9 cellular contexts compared by ENCODE assay signal in the genomic region with DNA sequence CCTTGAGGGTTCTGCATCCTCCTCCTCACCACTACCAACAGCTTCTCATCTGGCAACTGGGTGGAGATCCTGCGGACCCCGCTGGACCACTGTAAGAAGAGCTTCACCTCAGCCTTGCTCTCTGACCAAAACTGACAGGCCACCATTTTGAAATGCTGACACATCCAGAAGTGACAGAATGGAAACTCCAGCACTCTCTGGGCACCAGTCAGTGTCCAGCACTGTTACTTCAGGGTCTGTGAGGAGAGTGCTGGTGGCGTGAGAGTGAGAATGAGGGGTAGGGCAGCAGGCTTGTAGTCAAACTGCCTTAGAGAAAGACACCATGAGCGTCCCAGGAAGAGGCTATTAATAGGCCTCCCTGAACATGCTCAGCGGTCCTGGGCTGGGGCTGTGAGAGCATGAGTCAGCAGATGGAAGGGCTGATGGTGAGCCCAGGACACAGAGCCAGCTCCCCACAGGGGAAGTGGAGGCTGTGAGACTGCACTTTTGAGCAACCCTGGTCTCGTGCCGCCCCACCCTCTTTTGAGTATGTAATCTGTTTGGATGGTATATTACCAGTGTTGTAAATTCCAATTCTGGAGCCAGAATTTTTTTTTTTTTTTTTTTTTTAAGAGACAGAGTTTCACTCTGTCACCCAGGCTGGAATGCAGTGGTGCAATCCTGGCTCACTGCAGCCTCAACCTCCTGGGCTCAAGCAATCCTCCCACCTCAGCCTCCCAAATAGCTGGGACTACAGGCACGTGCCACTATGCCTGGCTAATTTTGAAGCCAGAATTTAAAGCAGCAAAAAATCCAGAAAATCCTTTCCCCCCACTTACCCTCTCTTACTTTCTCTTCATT. TPM values are rescaled to one million over a fixed set of nuclear protein-coding genes. Genes with fewer than 3 reads are reported as not detected.
DNase-seq lines count a peak whose midpoint lies in the region; ATAC-seq and TF ChIP-seq lines count a peak whose summit lies in the region.
"Had no signal": no experiment of that assay in that cellular context is flagged by ENCODE, and none has a peak within 500 bp of the region (broad histone marks: within the 10 kb centered on the region; RNA-seq: fewer than 3 reads in every experiment).

No MANE protein-coding gene starts in this region.

- H3K27me3 ChIP-seq in PC-9 (ENCODE audit: insufficient read depth, low read depth) = no peaks in the 10 kb centered on the region
- H3K27me3 ChIP-seq in neural progenitor cell = no peaks in the 10 kb centered on the region
- H3K27me3 ChIP-seq: vagina had no signal

- H3F3A ChIP-seq in PC-9 (ENCODE audit: insufficient read depth, low read depth) (peaks cover 29% of the 10 kb centered on the region; the same call in 1 of the 2 replicates), neural progenitor cell (ENCODE audit: low read depth) (peaks cover 5% of the 10 kb centered on the region)

- DNase-seq in EH (ENCODE audit: low read depth) (peak; percentile 99), PC-9 (peak; percentile 79 to 84), erythroblast (lab: John Stamatoyannopoulos, UW) (peak; percentile 97), neural progenitor cell (ENCODE audit: low spot score) (no peak), SHP77 treated with DMSO at 0.1 percent for 48 hours (lab: John Stamatoyannopoulos, UW) (no peak)

- no peak for TF ChIP-seq CTCF in PC-9 (conservative IDR thresholded peaks at IDR 0.05)
- TF ChIP-seq CTCF in neural progenitor cell (IDR thresholded peaks at IDR 0.05) = no peak

- ATAC-seq in GM18519 (IDR thresholded peaks at IDR 0.05; ENCODE audit: low FRiP score, unreplicated experiment) = no peak
- ATAC-seq in GM21825 (IDR thresholded peaks at IDR 0.05; ENCODE audit: unreplicated experiment) = no peak
- no peak for ATAC-seq in HG02840 (IDR thresholded peaks at IDR 0.05; ENCODE audit: low FRiP score, unreplicated experiment)

- no peaks in the 10 kb centered on the region for H3K79me2 ChIP-seq in PC-9 (ENCODE audit: low read depth)
- H3K79me2 ChIP-seq in neural progenitor cell (ENCODE audit: low read depth) = no peaks in the 10 kb centered on the region

- peak overlapping the region; percentile 46 for H3K27ac Mint-ChIP-seq in neural progenitor cell

- H3K4me3 Mint-ChIP-seq in neural progenitor cell = no peak overlapping the region

- TSS peak; percentile 82 for BruUV-seq in PC-9 (replicated peaks; lab: Mats Ljungman, UMichigan)

- H3K27ac ChIP-seq in PC-9 (peak overlapping the region; percentile 71), neural progenitor cell (no peak overlapping the region)
- H3K27ac ChIP-seq: vagina had no signal

- H2AFZ ChIP-seq in PC-9 = peak overlapping the region; percentile 61; the same call in 1 of the 2 replicates
- H2AFZ ChIP-seq in neural progenitor cell (replicated peaks) = no peak overlapping the region

- no peaks in the 10 kb centered on the region for H4K20me1 ChIP-seq in PC-9 (ENCODE audit: insufficient read depth)
- H4K20me1 ChIP-seq in neural progenitor cell (ENCODE audit: low read depth) = no peaks in the 10 kb centered on the region

- H3K36me3 Mint-ChIP-seq in neural progenitor cell = no peaks in the 10 kb centered on the region

- H3K4me3 ChIP-seq in PC-9 = no peak overlapping the region
- H3K4me3 ChIP-seq in neural progenitor cell = no peak overlapping the region
- H3K4me3 ChIP-seq: vagina had no signal

- H3K4me1 Mint-ChIP-seq in neural progenitor cell = peaks cover 26% of the 10 kb centered on the region

- no peak overlapping the region for H3K9ac ChIP-seq in neural progenitor cell

- H3K9me3 ChIP-seq in PC-9 (ENCODE audit: insufficient read depth, low read depth) = no peaks in the 10 kb centered on the region
- no peaks in the 10 kb centered on the region for H3K9me3 ChIP-seq in neural progenitor cell (ENCODE audit: low read depth)
- H3K9me3 ChIP-seq: vagina had no signal

- H3K9me2 ChIP-seq in PC-9 (ENCODE audit: insufficient read depth) = no peaks in the 10 kb centered on the region

- intact Hi-C loops in PC-9 (cut with micrococcal nuclease; ENCODE audit: unreplicated experiment) = loop anchor here (1.0 kb wide), 1 partner anchor 34 kb away; the partner anchor contains the start of gene SLC30A1

- peak; percentile 53 for TF ChIP-seq POLR2A in erythroblast (IDR thresholded peaks at IDR 0.05; ENCODE audit: low read length)

- POLR2A ChIA-PET in PC-9 (lab: Charles Lee; ENCODE audit: unreplicated experiment) = interaction anchor here (0.5 to 0.7 kb wide), 2 partner anchors 36 to 98 kb away, joined by 3 to 21 read pairs; no protein-coding TSS in a partner anchor

- H3K4me1 ChIP-seq in PC-9 (replicated peaks; ENCODE audit: insufficient read depth) (peaks cover 23% of the 10 kb centered on the region), neural progenitor cell (peaks cover 7% of the 10 kb centered on the region)

- peaks cover 4% of the 10 kb centered on the region for H3K27me3 Mint-ChIP-seq in neural progenitor cell (ENCODE audit: insufficient read depth, low read depth)

- peak overlapping the region; percentile 38 for H3K4me2 ChIP-seq in PC-9
- no peak overlapping the region for H3K4me2 ChIP-seq in neural progenitor cell

- H3K9me3 Mint-ChIP-seq in neural progenitor cell = no peaks in the 10 kb centered on the region

- no peaks in the 10 kb centered on the region for H3K36me3 ChIP-seq in PC-9 (ENCODE audit: low read depth)
- H3K36me3 ChIP-seq in neural progenitor cell = no peaks in the 10 kb centered on the region
- H3K36me3 ChIP-seq: vagina had no signal

- CTCF ChIA-PET in PC-9 (lab: Charles Lee) = interaction anchor here (0.6 to 0.7 kb wide), 2 partner anchors 20 to 475 kb away, joined by 3 to 7 read pairs; no protein-coding TSS in a partner anchor

RNA-seq across cellular contexts. Expression of gene SLC30A1, which starts 34.4 kb away (rescaled TPM):
- total RNA-seq in PC-9 (2021) (26.8 and 27.6 TPM in 2 replicates), neural progenitor cell (ENCODE audit: low replicate concordance) (4.8 and 7.1 TPM in 2 replicates)

Comparison
In these comparisons a context has a peak if more than half of its experiments do, and no peak if none do; other contexts are left out.
1. DNase-seq: peak in EH (single experiment), PC-9 (2 of 2) and erythroblast (2 of 2); none in neural progenitor cell (single experiment) and SHP77 treated with DMSO at 0.1 percent for 48 hours (single experiment).